30 cellular contexts compared by ENCODE assay signal in the genomic region with DNA sequence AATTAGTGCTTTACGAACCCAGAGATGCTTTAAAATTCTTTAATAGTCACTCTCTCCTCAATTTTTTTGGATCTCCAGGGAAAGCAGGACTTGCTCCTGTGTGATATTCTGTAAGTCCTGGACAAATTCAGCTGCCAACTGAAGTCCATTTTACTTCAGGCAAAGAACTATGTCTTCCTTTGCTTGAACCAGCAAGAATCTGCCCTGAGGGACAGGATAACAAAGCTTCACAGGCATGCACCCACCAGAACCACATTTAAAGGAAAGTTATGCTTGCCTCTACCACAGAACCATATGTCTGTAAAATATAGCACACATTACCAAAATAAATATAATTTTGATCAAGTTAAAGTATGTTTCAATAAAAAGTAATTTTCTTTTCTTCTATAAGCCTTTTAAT.
"Had no signal": no experiment of that assay in that cellular context is flagged by ENCODE, and none has a peak within 500 bp of the region (broad histone marks: within the 10 kb centered on the region; RNA-seq: fewer than 3 reads in every experiment).

No MANE protein-coding gene starts in this region.

- H3K4me3 Mint-ChIP-seq: dendritic cell treated with granulocyte-macrophage colony-stimulating factor and Interleukin-4, amounts not matched to agents 40 ng/mL and 50 ng/mL, for 4 days; endodermal cell; natural killer cell; stimulated activated memory B cell treated with anti-CD40 and anti-IgM and Interleukin-4, amounts not matched to agents 10 μg/mL and 1 μg/mL and 100 μg/mL, for 72 hours had no signal

- H3K9me3 Mint-ChIP-seq: endodermal cell; natural killer cell; stimulated activated memory B cell treated with anti-CD40 and anti-IgM and Interleukin-4, amounts not matched to agents 10 μg/mL and 1 μg/mL and 100 μg/mL, for 72 hours had no signal

- H3K4me1 Mint-ChIP-seq: stimulated activated memory B cell treated with anti-CD40 and anti-IgM and Interleukin-4, amounts not matched to agents 10 μg/mL and 1 μg/mL and 100 μg/mL, for 72 hours had no signal

- DNase-seq: colonic mucosa; effector CD8-positive, alpha-beta T cell; endodermal cell; glutamatergic neuron; heart right ventricle; hippocampal formation; kidney glomerular epithelial cell; left colon; left ventricle myocardium inferior; lower lobe of right lung; natural killer cell; occipital lobe; ovary; posterior cingulate gyrus; psoas muscle; right cardiac atrium; sigmoid colon; spleen; stimulated activated CD4-positive, alpha-beta T cell treated with anti-CD3 and anti-CD28 coated beads, Interleukin-4, amount 100 ng/mL, for 4 hours; stimulated activated naive CD8-positive, alpha-beta T cell treated with anti-CD3 and anti-CD28 coated beads, Interleukin-15, Interleukin-2, amounts not matched to agents 100 U/mL and 50 U/mL, for 24 hours; substantia nigra; testis; tibial artery; upper lobe of left lung had no signal

- H3K27ac Mint-ChIP-seq: dendritic cell treated with granulocyte-macrophage colony-stimulating factor and Interleukin-4, amounts not matched to agents 40 ng/mL and 50 ng/mL, for 4 days; endodermal cell; natural killer cell; stimulated activated memory B cell treated with anti-CD40 and anti-IgM and Interleukin-4, amounts not matched to agents 10 μg/mL and 1 μg/mL and 100 μg/mL, for 72 hours had no signal

- H3K36me3 ChIP-seq: colonic mucosa, esophagus muscularis mucosa, heart right ventricle, left ventricle myocardium inferior, lower lobe of right lung, ovary, sigmoid colon, spleen, tibial artery, upper lobe of left lung had no signal

- H3K36me3 Mint-ChIP-seq: natural killer cell had no signal

- H3K4me3 ChIP-seq: colonic mucosa, esophagus muscularis mucosa, heart right ventricle, left ventricle myocardium inferior, lower lobe of right lung, ovary, psoas muscle, sigmoid colon, skin epidermis, spleen, testis, tibial artery, upper lobe of left lung had no signal

- H3K9me3 ChIP-seq: colonic mucosa, esophagus muscularis mucosa, heart right ventricle, left ventricle myocardium inferior, lower lobe of right lung, ovary, psoas muscle, sigmoid colon, spleen, testis, tibial artery, upper lobe of left lung had no signal

- H3K27me3 ChIP-seq: colonic mucosa, esophagus muscularis mucosa, foreskin keratinocyte, ovary, sigmoid colon, spleen, testis, tibial artery, upper lobe of left lung had no signal

- H3K27ac ChIP-seq: colonic mucosa, epithelial cell of prostate, esophagus muscularis mucosa, foreskin keratinocyte, heart right ventricle, left ventricle myocardium inferior, lower lobe of right lung, ovary, psoas muscle, sigmoid colon, skin epidermis, spleen, testis, upper lobe of left lung had no signal

- H3K27me3 Mint-ChIP-seq: dendritic cell treated with granulocyte-macrophage colony-stimulating factor and Interleukin-4, amounts not matched to agents 40 ng/mL and 50 ng/mL, for 4 days; stimulated activated memory B cell treated with anti-CD40 and anti-IgM and Interleukin-4, amounts not matched to agents 10 μg/mL and 1 μg/mL and 100 μg/mL, for 72 hours had no signal

- H3K4me1 ChIP-seq: colonic mucosa, esophagus muscularis mucosa, foreskin keratinocyte, heart right ventricle, left ventricle myocardium inferior, lower lobe of right lung, psoas muscle, sigmoid colon, spleen, testis had no signal
